Comparison of ENCODE assay signal across 20 cellular contexts in genomic region chr11:58613228-58613627, GRCh38. TPM values are rescaled to one million over a fixed set of nuclear protein-coding genes. Genes with fewer than 3 reads are reported as not detected.
DNase-seq lines count a peak whose midpoint lies in the region; ATAC-seq, FAIRE-seq and TF ChIP-seq lines count a peak whose summit lies in the region.
"Had no signal": no experiment of that assay in that cellular context is flagged by ENCODE, and none has a peak within 500 bp of the region (broad histone marks: within the 10 kb centered on the region; RNA-seq: fewer than 3 reads in every experiment).

No MANE protein-coding gene starts in this region.

- CTCF ChIA-PET in activated CD4-positive, alpha-beta T cell treated with anti-CD3 and anti-CD28 coated beads for 36 hours (lab: Charles Lee): interaction anchor here (3.4 kb wide), 1 partner anchor 46 kb away, joined by 11 read pairs; no protein-coding TSS in a partner anchor

- ATAC-seq in activated CD4-positive, alpha-beta T cell treated with anti-CD3 and anti-CD28 coated beads for 36 hours: peak; percentile 75
- ATAC-seq in activated T-cell treated with anti-CD3 and anti-CD28 coated beads, Interleukin-2, amount 50 U/mL, for 4 hours: peak; percentile 57 to 66
- no peak for ATAC-seq in GM21515 (IDR thresholded peaks at IDR 0.05; ENCODE audit: unreplicated experiment)
- ATAC-seq: CD8-positive, alpha-beta T cell; GM23338; HCT116 had no signal

- intact Hi-C loops in activated CD4-positive, alpha-beta T cell treated with anti-CD3 and anti-CD28 coated beads for 36 hours (cut with DNase I, micrococcal nuclease): no loop called here

- peak; percentile 11 for DNase-seq in activated CD4-positive, alpha-beta T cell treated with anti-CD3 and anti-CD28 coated beads for 36 hours
- no peak for DNase-seq in activated CD4-positive, alpha-beta T cell treated with anti-CD3 and anti-CD28 coated beads for 48 hours
- DNase-seq in activated T-cell treated with anti-CD3 and anti-CD28 coated beads, Interleukin-2, amount 50 U/mL, for 4 hours: no peak
- no peak for DNase-seq in activated T-cell treated with anti-CD3 and anti-CD28 coated beads, Interleukin-2, amount 50 U/mL, for 1 hour
- DNase-seq in stimulated activated CD4-positive, alpha-beta T cell treated with anti-CD3 and anti-CD28 coated beads, Interleukin-15, amount 100 ng/mL, for 24 hours: peak; percentile 36
- DNase-seq in stimulated activated CD4-positive, alpha-beta T cell treated with anti-CD3 and anti-CD28 coated beads, Interleukin-4, amount 100 ng/mL, for 4 hours: no peak
- no peak for DNase-seq in GM12892 (ENCODE audit: insufficient read length)
- DNase-seq: Caco-2; CD4-positive, CD25-positive, alpha-beta regulatory T cell; CD8-positive, alpha-beta T cell; DMS153; DND-41; H9 had no signal

- no peak overlapping the region for H3K27ac Mint-ChIP-seq in activated CD4-positive, alpha-beta T cell treated with anti-CD3 and anti-CD28 coated beads for 36 hours
- H3K27ac Mint-ChIP-seq: B cell, GM23338, H9 had no signal

- no peak for TF ChIP-seq POLR2A in GM12892 (IDR thresholded peaks at IDR 0.05; ENCODE audit: low read depth, low read length)

- no peaks in the 10 kb centered on the region for H3K9me3 Mint-ChIP-seq in activated CD4-positive, alpha-beta T cell treated with anti-CD3 and anti-CD28 coated beads for 36 hours (ENCODE audit: low read depth)
- no peaks in the 10 kb centered on the region for H3K9me3 Mint-ChIP-seq in activated T-cell treated with anti-CD3 and anti-CD28 coated beads, Interleukin-2, amount 50 U/mL, for 4 hours
- H3K9me3 Mint-ChIP-seq: CD4-positive, CD25-positive, alpha-beta regulatory T cell; CD8-positive, alpha-beta T cell; GM23338; H9 had no signal

- H3K4me3 Mint-ChIP-seq in activated CD4-positive, alpha-beta T cell treated with anti-CD3 and anti-CD28 coated beads for 36 hours: no peak overlapping the region
- no peak overlapping the region for H3K4me3 Mint-ChIP-seq in activated T-cell treated with anti-CD3 and anti-CD28 coated beads, Interleukin-2, amount 50 U/mL, for 4 hours
- H3K4me3 Mint-ChIP-seq: B cell; CD4-positive, CD25-positive, alpha-beta regulatory T cell; CD8-positive, alpha-beta T cell; GM23338; H9 had no signal

- POLR2A ChIA-PET in activated CD4-positive, alpha-beta T cell treated with anti-CD3 and anti-CD28 coated beads for 36 hours (lab: Charles Lee): interaction anchor here (0.6 kb wide), 1 partner anchor 22 kb away, joined by 5 read pairs; no protein-coding TSS in a partner anchor

- no peaks in the 10 kb centered on the region for H3K27me3 Mint-ChIP-seq in activated CD4-positive, alpha-beta T cell treated with anti-CD3 and anti-CD28 coated beads for 36 hours
- no peaks in the 10 kb centered on the region for H3K27me3 Mint-ChIP-seq in activated T-cell treated with anti-CD3 and anti-CD28 coated beads, Interleukin-2, amount 50 U/mL, for 4 hours (ENCODE audit: low read depth)
- H3K27me3 Mint-ChIP-seq: B cell; CD4-positive, CD25-positive, alpha-beta regulatory T cell had no signal

- H3K36me3 Mint-ChIP-seq in activated CD4-positive, alpha-beta T cell treated with anti-CD3 and anti-CD28 coated beads for 36 hours (ENCODE audit: low read depth): peaks cover 67% of the 10 kb centered on the region
- peaks cover 56% of the 10 kb centered on the region for H3K36me3 Mint-ChIP-seq in activated T-cell treated with anti-CD3 and anti-CD28 coated beads, Interleukin-2, amount 50 U/mL, for 4 hours (ENCODE audit: insufficient read depth)

- FAIRE-seq in GM12892 (lab: Jason Lieb, UNC): peak; percentile 80
- FAIRE-seq: A204.1, G401.6, GM19239 had no signal

- H3K4me1 Mint-ChIP-seq in activated CD4-positive, alpha-beta T cell treated with anti-CD3 and anti-CD28 coated beads for 36 hours: peaks cover 46% of the 10 kb centered on the region
- peaks cover 32% of the 10 kb centered on the region for H3K4me1 Mint-ChIP-seq in activated T-cell treated with anti-CD3 and anti-CD28 coated beads, Interleukin-2, amount 50 U/mL, for 4 hours (ENCODE audit: low read depth)
- H3K4me1 Mint-ChIP-seq: GM23338, H9 had no signal

RNA-seq across cellular contexts. Expression of gene CNTF, which starts 9.2 kb away (rescaled TPM):
- total RNA-seq in activated CD4-positive, alpha-beta T cell treated with anti-CD3 and anti-CD28 coated beads for 36 hours: 1 to 10 TPM; 1.6 to 3.4 TPM
- total RNA-seq in activated T-cell treated with anti-CD3 and anti-CD28 coated beads, Interleukin-2, amount 50 U/mL, for 4 hours: 1 to 10 TPM; 3.5 to 4.3 (median 3.6) TPM
- polyA plus RNA-seq in GM12892 (2012; ENCODE audit: missing spikeins): 0.87 TPM
- polyA plus RNA-seq: CD4-positive, CD25-positive, alpha-beta regulatory T cell had no signal

RNA-seq across cellular contexts. Expression of gene ZFP91, which starts 34.4 kb away (rescaled TPM):
- 10 to 100 TPM; 35.7 to 44.0 TPM for total RNA-seq in activated CD4-positive, alpha-beta T cell treated with anti-CD3 and anti-CD28 coated beads for 36 hours
- 10 to 100 TPM; 54.8 to 60.4 (median 54.9) TPM for total RNA-seq in activated T-cell treated with anti-CD3 and anti-CD28 coated beads, Interleukin-2, amount 50 U/mL, for 4 hours
- 27.4 TPM for polyA plus RNA-seq in GM12892 (2012; ENCODE audit: missing spikeins)

RNA-seq across cellular contexts. Expression of gene LPXN, which starts 37.6 kb away (rescaled TPM):
- total RNA-seq in activated CD4-positive, alpha-beta T cell treated with anti-CD3 and anti-CD28 coated beads for 36 hours: 100 to 1,000 TPM; 110 to 163 TPM
- 100 to 1,000 TPM; 102 to 116 (median 115) TPM for total RNA-seq in activated T-cell treated with anti-CD3 and anti-CD28 coated beads, Interleukin-2, amount 50 U/mL, for 4 hours
- 174 TPM for polyA plus RNA-seq in GM12892 (2012; ENCODE audit: missing spikeins)

Comparison
In these comparisons a context has a peak if more than half of its experiments do, and no peak if none do; other contexts are left out.
1. DNase-seq: peak in activated CD4-positive, alpha-beta T cell treated with anti-CD3 and anti-CD28 coated beads for 36 hours (single experiment) and stimulated activated CD4-positive, alpha-beta T cell treated with anti-CD3 and anti-CD28 coated beads, Interleukin-15, amount 100 ng/mL, for 24 hours (single experiment); none in activated CD4-positive, alpha-beta T cell treated with anti-CD3 and anti-CD28 coated beads for 48 hours (single experiment), activated T-cell treated with anti-CD3 and anti-CD28 coated beads, Interleukin-2, amount 50 U/mL, for 4 hours (single experiment), activated T-cell treated with anti-CD3 and anti-CD28 coated beads, Interleukin-2, amount 50 U/mL, for 1 hour (single experiment), stimulated activated CD4-positive, alpha-beta T cell treated with anti-CD3 and anti-CD28 coated beads, Interleukin-4, amount 100 ng/mL, for 4 hours (0 of 2) and GM12892 (single experiment).